1 cellular context compared by ENCODE assay signal in genomic region chr17:61309362-61309761, GRCh38.
TF ChIP-seq lines count a peak whose summit lies in the region.

No MANE protein-coding gene starts in this region.

TF ChIP-seq in SK-N-SH, 30 proteins besides CTCF, POLR2A, EP300 and RAD21 (continued from another document):
- TF ChIP-seq, protein P1, sequence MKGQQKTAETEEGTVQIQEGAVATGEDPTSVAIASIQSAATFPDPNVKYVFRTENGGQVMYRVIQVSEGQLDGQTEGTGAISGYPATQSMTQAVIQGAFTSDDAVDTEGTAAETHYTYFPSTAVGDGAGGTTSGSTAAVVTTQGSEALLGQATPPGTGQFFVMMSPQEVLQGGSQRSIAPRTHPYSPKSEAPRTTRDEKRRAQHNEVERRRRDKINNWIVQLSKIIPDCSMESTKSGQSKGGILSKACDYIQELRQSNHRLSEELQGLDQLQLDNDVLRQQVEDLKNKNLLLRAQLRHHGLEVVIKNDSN (IDR thresholded peaks at IDR 0.05; ENCODE audit: borderline replicate concordance, low read depth): no peak
- TF ChIP-seq RCOR1 (IDR thresholded peaks at IDR 0.05; ENCODE audit: low read length): no peak
- TF ChIP-seq EZH2phosphoT487 (IDR thresholded peaks at IDR 0.05; ENCODE audit: borderline replicate concordance, low read depth): no peak
- TF ChIP-seq NFIC (IDR thresholded peaks at IDR 0.05; ENCODE audit: borderline replicate concordance): no peak
TF ChIP-seq in SK-N-SH: peak in this region for 0.
